8 cellular contexts compared by ENCODE assay signal in genomic region chr7:100632951-100633717, GRCh38. TPM values are rescaled to one million over a fixed set of nuclear protein-coding genes. Genes with fewer than 3 reads are reported as not detected.
DNase-seq lines count a peak whose midpoint lies in the region; ATAC-seq and TF ChIP-seq lines count a peak whose summit lies in the region.

No MANE protein-coding gene starts in this region.

- no peaks in the 10 kb centered on the region for H3K9me2 ChIP-seq in MM.1S (replicated peaks; ENCODE audit: insufficient read depth, low read length)

- TF ChIP-seq CTCF in 22Rv1 (IDR thresholded peaks at IDR 0.05) (peak; percentile 59), GM13976 (IDR thresholded peaks at IDR 0.05; ENCODE audit: borderline replicate concordance, control extremely low read depth, extremely low read depth, insufficient read depth, missing control alignments) (peak; percentile 41), MM.1S (IDR thresholded peaks at IDR 0.05; ENCODE audit: low read length) (peak; percentile 30), mucosa of descending colon (IDR thresholded peaks at IDR 0.05) (no peak)

- DNase-seq in GM13976 (ENCODE audit: low spot score) = peak; percentile 78
- DNase-seq in MM.1S = no peak
- peak; percentile 40 to 52 for DNase-seq in activated CD4-positive, alpha-beta T cell treated with anti-CD3 and anti-CD28 coated beads for 24 hours (ENCODE audit: low read depth in 2 of 2)
- DNase-seq in mucosa of descending colon = peak; percentile 55 to 77 (median 77)
- no peak for DNase-seq in cortex of kidney (lab: John Stamatoyannopoulos, UW)

- no peaks in the 10 kb centered on the region for H3K27me3 Mint-ChIP-seq in stimulated activated naive CD8-positive, alpha-beta T cell treated with anti-CD3 and anti-CD28 coated beads, Interleukin-15, Interleukin-2, amounts not matched to agents 100 ng/mL and 50 ng/mL, for 24 hours

- H3K4me1 ChIP-seq in MM.1S (ENCODE audit: low read length) (no peaks in the 10 kb centered on the region), duodenal mucosa (ENCODE audit: control insufficient read depth in 1 of 2, insufficient read depth in 2 of 2, low read length in 2 of 2) (peaks cover 5 to 8% of the 10 kb centered on the region in 2 donors), mucosa of descending colon (ENCODE audit: low read depth) (peaks cover 3% of the 10 kb centered on the region)

- H3K9me3 ChIP-seq in MM.1S (replicated peaks; ENCODE audit: insufficient read depth, low read length) (no peaks in the 10 kb centered on the region), duodenal mucosa (ENCODE audit: control insufficient read depth in 1 of 2, low read length in 2 of 2) (no peaks in the 10 kb centered on the region), mucosa of descending colon (no peaks in the 10 kb centered on the region)

- H3K9ac ChIP-seq in MM.1S (ENCODE audit: low read length) (no peak overlapping the region), duodenal mucosa (ENCODE audit: low read depth in 1 of 2, low read length in 2 of 2) (peak overlapping the region; percentile 25 to 51)

- no peaks in the 10 kb centered on the region for H3K36me3 ChIP-seq in MM.1S (replicated peaks; ENCODE audit: insufficient read depth, low read length)
- H3K36me3 ChIP-seq in duodenal mucosa (ENCODE audit: control insufficient read depth in 1 of 2, insufficient read depth in 2 of 2, low read length in 2 of 2) = no peaks in the 10 kb centered on the region
- no peaks in the 10 kb centered on the region for H3K36me3 ChIP-seq in mucosa of descending colon (ENCODE audit: low read depth)

- H3K4me3 ChIP-seq in MM.1S (ENCODE audit: low read length) (peak overlapping the region; percentile 44), duodenal mucosa (ENCODE audit: low read depth in 1 of 2, low read length in 2 of 2) (peak overlapping the region; percentile 65 to 72), mucosa of descending colon (no peak overlapping the region)

- peak; percentile 81 for ATAC-seq in mucosa of descending colon

- H3K4me3 Mint-ChIP-seq in stimulated activated naive CD8-positive, alpha-beta T cell treated with anti-CD3 and anti-CD28 coated beads, Interleukin-15, Interleukin-2, amounts not matched to agents 100 ng/mL and 50 ng/mL, for 24 hours = peak overlapping the region; percentile 86

- no peaks in the 10 kb centered on the region for H3K79me2 ChIP-seq in MM.1S (ENCODE audit: low read length)

- intact Hi-C loops in mucosa of descending colon (cut with DNase I, micrococcal nuclease) = no loop called here

- H3K27me3 ChIP-seq in MM.1S (replicated peaks; ENCODE audit: insufficient read depth, low read length) (peaks cover 76% of the 10 kb centered on the region), duodenal mucosa (ENCODE audit: control insufficient read depth in 1 of 2, insufficient read depth in 2 of 2, low read length in 2 of 2) (no peaks in the 10 kb centered on the region)

- H3K27ac ChIP-seq in 22Rv1 (peak overlapping the region; percentile 83), MM.1S (ENCODE audit: low read length) (no peak overlapping the region), duodenal mucosa (ENCODE audit: low read depth, low read length) (no peak overlapping the region)

- peak overlapping the region; percentile 73 for H3K4me2 ChIP-seq in MM.1S (ENCODE audit: low read depth, low read length)

- no peaks in the 10 kb centered on the region for H4K20me1 ChIP-seq in MM.1S (ENCODE audit: insufficient read depth, low read length)

- H3K27ac Mint-ChIP-seq in stimulated activated naive CD8-positive, alpha-beta T cell treated with anti-CD3 and anti-CD28 coated beads, Interleukin-15, Interleukin-2, amounts not matched to agents 100 ng/mL and 50 ng/mL, for 24 hours = peak overlapping the region; percentile 96

- peaks cover 18% of the 10 kb centered on the region for H3K4me1 Mint-ChIP-seq in stimulated activated naive CD8-positive, alpha-beta T cell treated with anti-CD3 and anti-CD28 coated beads, Interleukin-15, Interleukin-2, amounts not matched to agents 100 ng/mL and 50 ng/mL, for 24 hours (ENCODE audit: low read depth)

- in situ Hi-C loops in GM13976 (cut with MboI; ENCODE audit: low sequenced_read_pairs, unreplicated experiment) = no loop called here

- no peaks in the 10 kb centered on the region for H3K9me3 Mint-ChIP-seq in stimulated activated naive CD8-positive, alpha-beta T cell treated with anti-CD3 and anti-CD28 coated beads, Interleukin-15, Interleukin-2, amounts not matched to agents 100 ng/mL and 50 ng/mL, for 24 hours

- H3K36me3 Mint-ChIP-seq in stimulated activated naive CD8-positive, alpha-beta T cell treated with anti-CD3 and anti-CD28 coated beads, Interleukin-15, Interleukin-2, amounts not matched to agents 100 ng/mL and 50 ng/mL, for 24 hours (ENCODE audit: low read depth) = no peaks in the 10 kb centered on the region

- H3F3A ChIP-seq in MM.1S (ENCODE audit: insufficient read depth, low read length) = no peaks in the 10 kb centered on the region

- peak overlapping the region; percentile 51; the same call in 1 of the 2 replicates for H2AFZ ChIP-seq in MM.1S (ENCODE audit: low read length)

RNA-seq across cellular contexts. Expression of gene TFR2, which starts 8.2 kb away (rescaled TPM):
- total RNA-seq in mucosa of descending colon = 1 to 10 TPM in 2 of 3 donors, under 1 TPM in 1; 0.57 to 1.2 (median 1.1) TPM

RNA-seq across cellular contexts. Expression of gene MOSPD3, which starts 20.8 kb away (rescaled TPM):
- 10 to 100 TPM; 11.9 to 17.2 (median 14.4) TPM for total RNA-seq in mucosa of descending colon

RNA-seq across cellular contexts. Expression of gene ACTL6B, which starts 23.1 kb away (rescaled TPM):
- 1 to 10 TPM in 1 of 3 donors, not detected in 2; 1.2 TPM for total RNA-seq in mucosa of descending colon

RNA-seq across cellular contexts. Expression of gene PCOLCE, which starts 31.0 kb away (rescaled TPM):
- 10 to 100 TPM in 2 of 3 donors, 1 to 10 TPM in 1; 6.1 to 47.9 (median 18.9) TPM for total RNA-seq in mucosa of descending colon

RNA-seq across cellular contexts. Expression of gene GNB2, which starts 40.4 kb away (rescaled TPM):
- 100 to 1,000 TPM; 197 to 257 (median 232) TPM for total RNA-seq in mucosa of descending colon

Comparison
In these comparisons a context has a peak if more than half of its experiments do, and no peak if none do; other contexts are left out.
1. DNase-seq: peak in GM13976 (single experiment), activated CD4-positive, alpha-beta T cell treated with anti-CD3 and anti-CD28 coated beads for 24 hours (2 of 2) and mucosa of descending colon (3 of 3); none in MM.1S (single experiment) and cortex of kidney (single experiment).